Comparison of ENCODE assay signal across 9 cellular contexts in genomic region chr10:71708301-71708703, GRCh38. TPM values are rescaled to one million over a fixed set of nuclear protein-coding genes. Genes with fewer than 3 reads are reported as not detected.
DNase-seq lines count a peak whose midpoint lies in the region; ATAC-seq and TF ChIP-seq lines count a peak whose summit lies in the region.
"Had no signal": no experiment of that assay in that cellular context is flagged by ENCODE, and none has a peak within 500 bp of the region (broad histone marks: within the 10 kb centered on the region; RNA-seq: fewer than 3 reads in every experiment).

No MANE protein-coding gene starts in this region.

- no peaks in the 10 kb centered on the region for H3K27me3 Mint-ChIP-seq in activated CD4-positive, alpha-beta T cell treated with anti-CD3 and anti-CD28 coated beads, Interleukin-2, amount 10 ng/mL, durations not matched to agents 24 days and 14 days

- H3K9ac ChIP-seq in colonic mucosa (ENCODE audit: low read depth in 2 of 2, low read length in 2 of 2) = no peak overlapping the region
- H3K9ac ChIP-seq in liver (ENCODE audit: low read depth in 1 of 2, low read length in 2 of 2) = no peak overlapping the region

- TF ChIP-seq CTCF in DOHH2 (IDR thresholded peaks at IDR 0.05; ENCODE audit: low read depth, low read length, poor library complexity, severe bottlenecking) (peak; percentile 97), LNCaP clone FGC (IDR thresholded peaks at IDR 0.05; ENCODE audit: control insufficient read depth, extremely low read depth, insufficient read depth) (peak; percentile 98), colonic mucosa (IDR thresholded peaks at IDR 0.05) (peak; percentile 88), liver (IDR thresholded peaks at IDR 0.05; ENCODE audit: low read depth, low read length, missing input control) (peak; percentile 79)

- 20% methylated on average over 10 of the region's 10 CpGs for WGBS in liver

- H3K9me3 Mint-ChIP-seq in activated CD4-positive, alpha-beta T cell treated with anti-CD3 and anti-CD28 coated beads, Interleukin-2, amount 10 ng/mL, durations not matched to agents 24 days and 14 days = no peaks in the 10 kb centered on the region

- H3K4me3 ChIP-seq in DOHH2 (ENCODE audit: low read length) (no peak overlapping the region), LNCaP clone FGC (ENCODE audit: low read depth, low read length) (no peak overlapping the region), colonic mucosa (no peak overlapping the region), liver (ENCODE audit: low read depth in 1 of 3, low read length in 3 of 3) (no peak overlapping the region)
- H3K4me3 ChIP-seq: SK-N-MC had no signal

- H3K36me3 Mint-ChIP-seq in activated CD4-positive, alpha-beta T cell treated with anti-CD3 and anti-CD28 coated beads, Interleukin-2, amount 10 ng/mL, durations not matched to agents 24 days and 14 days (ENCODE audit: low read depth) = no peaks in the 10 kb centered on the region

- peaks cover 34% of the 10 kb centered on the region for H3K4me1 Mint-ChIP-seq in activated CD4-positive, alpha-beta T cell treated with anti-CD3 and anti-CD28 coated beads, Interleukin-2, amount 10 ng/mL, durations not matched to agents 24 days and 14 days

- H3K27me3 ChIP-seq in DOHH2 (ENCODE audit: control insufficient read depth, low read length) (peaks cover 3% of the 10 kb centered on the region; the same call in 1 of the 2 replicates), colonic mucosa (no peaks in the 10 kb centered on the region), liver (ENCODE audit: control insufficient read depth in 4 of 4, insufficient read depth in 4 of 4, low read length in 3 of 4) (no peaks in the 10 kb centered on the region)

- H3K27ac ChIP-seq in DOHH2 (ENCODE audit: low read depth, low read length) (no peak overlapping the region), colonic mucosa (no peak overlapping the region), liver (ENCODE audit: low read depth in 1 of 2, low read length in 2 of 2) (no peak overlapping the region)
- H3K27ac ChIP-seq: SK-N-MC had no signal

- intact Hi-C loops in activated CD4-positive, alpha-beta T cell treated with anti-CD3 and anti-CD28 coated beads, Interleukin-2, amount 10 ng/mL, durations not matched to agents 24 days and 14 days (cut with micrococcal nuclease) = loop anchor here (2.0 to 5.0 kb wide), 2 partner anchors 326 to 394 kb away; no protein-coding TSS in a partner anchor
- intact Hi-C loops in colonic mucosa (cut with DNase I) = loop anchor here (5.0 to 10.0 kb wide), 2 partner anchors 106 to 396 kb away; no protein-coding TSS in a partner anchor

- H3K9me2 ChIP-seq in DOHH2 (replicated peaks; ENCODE audit: control insufficient read depth, low read length) = no peaks in the 10 kb centered on the region

- DNase-seq in LNCaP clone FGC (ENCODE audit: low read depth) (no peak), colonic mucosa (peak; percentile 62)
- peak; percentile 91 for DNase-seq in activated CD4-positive, alpha-beta T cell treated with anti-CD3 and anti-CD28 coated beads, Interleukin-2, amount 10 ng/mL, durations not matched to agents 24 days and 14 days
- peak; percentile 55 for DNase-seq in stimulated activated CD8-positive, alpha-beta memory T cell treated with anti-CD3 and anti-CD28 coated beads, Interleukin-4, amount 100 ng/mL, for 24 hours (ENCODE audit: low read depth)

- H3K4me1 ChIP-seq in DOHH2 (ENCODE audit: control insufficient read depth, low read length) (peaks cover 8% of the 10 kb centered on the region), colonic mucosa (no peaks in the 10 kb centered on the region), liver (ENCODE audit: control insufficient read depth in 4 of 4, insufficient read depth in 4 of 4, low read length in 3 of 4) (peaks cover 0 to 7% (median 0%) of the 10 kb centered on the region in 4 donors)

- H3K9me3 ChIP-seq in DOHH2 (ENCODE audit: control insufficient read depth, insufficient read depth, low read length) (no peaks in the 10 kb centered on the region), colonic mucosa (no peaks in the 10 kb centered on the region), liver (ENCODE audit: control insufficient read depth in 4 of 4, low read length in 3 of 4) (no peaks in the 10 kb centered on the region)

- H3K4me3 Mint-ChIP-seq in activated CD4-positive, alpha-beta T cell treated with anti-CD3 and anti-CD28 coated beads, Interleukin-2, amount 10 ng/mL, durations not matched to agents 24 days and 14 days = no peak overlapping the region

- no peak overlapping the region for H3K4me2 ChIP-seq in DOHH2 (ENCODE audit: low read length)

- ATAC-seq in HG02938 (IDR thresholded peaks at IDR 0.05; ENCODE audit: unreplicated experiment) (no peak), GM19467 (IDR thresholded peaks at IDR 0.05; ENCODE audit: unreplicated experiment) (no peak)

- peak; percentile 86 to 94 for TF ChIP-seq RAD21 in liver (IDR thresholded peaks at IDR 0.05)

- H3K36me3 ChIP-seq in DOHH2 (ENCODE audit: control insufficient read depth, low read length) (no peaks in the 10 kb centered on the region), colonic mucosa (no peaks in the 10 kb centered on the region), liver (ENCODE audit: control insufficient read depth in 4 of 4, insufficient read depth in 3 of 4, low read depth in 1 of 4, low read length in 3 of 4) (no peaks in the 10 kb centered on the region)

- no peaks in the 10 kb centered on the region for H4K20me1 ChIP-seq in DOHH2 (ENCODE audit: control insufficient read depth, insufficient read depth, low read depth, low read length)

- H3K27ac Mint-ChIP-seq in activated CD4-positive, alpha-beta T cell treated with anti-CD3 and anti-CD28 coated beads, Interleukin-2, amount 10 ng/mL, durations not matched to agents 24 days and 14 days = no peak overlapping the region

- no peaks in the 10 kb centered on the region for H3K79me2 ChIP-seq in DOHH2 (ENCODE audit: control insufficient read depth, low read length)

- no peaks in the 10 kb centered on the region for H3F3A ChIP-seq in DOHH2 (ENCODE audit: control insufficient read depth, insufficient read depth)

TF ChIP-seq in liver, 16 proteins besides CTCF, POLR2A, EP300 and RAD21:
- TF ChIP-seq MAX (IDR thresholded peaks at IDR 0.05) (no peak), NR2F2 (IDR thresholded peaks at IDR 0.05) (no peak), RXRA (IDR thresholded peaks at IDR 0.05) (no peak), FOXA1 (IDR thresholded peaks at IDR 0.05) (no peak), FOXA2 (IDR thresholded peaks at IDR 0.05) (no peak), TAF1 (conservative IDR thresholded peaks at IDR 0.05) (no peak), GABPA (IDR thresholded peaks at IDR 0.05 in 1 of 2, conservative IDR thresholded peaks at IDR 0.05 in 1 of 2) (no peak), EGR1 (IDR thresholded peaks at IDR 0.05; ENCODE audit: low read depth in 2 of 2) (no peak), YY1 (IDR thresholded peaks at IDR 0.05) (no peak), HNF4G (IDR thresholded peaks at IDR 0.05) (no peak), REST (IDR thresholded peaks at IDR 0.05) (no peak), HNF4A (conservative IDR thresholded peaks at IDR 0.05) (no peak), ATF3 (IDR thresholded peaks at IDR 0.05) (no peak)
TF ChIP-seq in liver: peak in this region for 0.

RNA-seq across cellular contexts. Expression of gene C10orf105, which starts 11.3 kb away (rescaled TPM):
- 0.26 and 0.33 TPM in 2 replicates for total RNA-seq in activated CD4-positive, alpha-beta T cell treated with anti-CD3 and anti-CD28 coated beads, Interleukin-2, amount 10 ng/mL, durations not matched to agents 24 days and 14 days
- under 1 TPM in 1 of 2 donors, not detected in 1; 0.07 TPM for total RNA-seq in colonic mucosa
- total RNA-seq in liver = under 1 TPM in 1 of 2 donors, not detected in 1; under 0.01 TPM
- under 1 TPM in 1 of 2 donors, not detected in 1; 0.07 TPM for polyA plus RNA-seq in liver
